Comparison of ENCODE assay signal across 36 cellular contexts in the genomic region with DNA sequence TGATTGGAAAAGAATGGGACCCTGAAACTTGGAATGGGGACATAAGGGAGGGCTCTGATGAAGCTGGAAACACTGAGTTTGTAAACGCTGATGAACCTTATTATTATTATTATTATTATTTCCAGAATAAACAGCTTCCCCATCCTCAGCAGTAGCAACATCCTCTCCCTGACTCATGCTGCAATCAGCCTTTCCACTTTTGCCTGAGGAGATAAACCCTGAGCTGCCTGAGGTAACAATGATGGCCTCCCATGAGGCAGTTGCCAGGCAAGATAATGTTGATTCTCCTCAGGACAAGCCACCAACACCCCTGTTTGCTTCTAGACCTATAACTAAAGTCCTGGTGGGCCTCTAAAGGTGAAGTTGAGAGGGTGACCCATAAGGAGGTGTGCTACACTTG.
"Had no signal": no experiment of that assay in that cellular context is flagged by ENCODE, and none has a peak within 500 bp of the region (broad histone marks: within the 10 kb centered on the region; RNA-seq: fewer than 3 reads in every experiment).

No MANE protein-coding gene starts in this region.

- H3K9me3 Mint-ChIP-seq: activated CD4-positive, alpha-beta memory T cell treated with anti-CD3 and anti-CD28 coated beads, Interleukin-2, amount 10 ng/mL, durations not matched to agents 7 days and 5 days; activated naive CD4-positive, alpha-beta T cell treated with anti-CD3 and anti-CD28 coated beads, Interleukin-2, amount 50 U/mL, for 24 hours; activated naive CD8-positive, alpha-beta T cell treated with anti-CD3 and anti-CD28 coated beads, Interleukin-2, amount 10 ng/mL, durations not matched to agents 7 days and 5 days; activated naive CD8-positive, alpha-beta T cell treated with anti-CD3 and anti-CD28 coated beads, Interleukin-2, amount 50 U/mL, for 24 hours; activated T-cell treated with anti-CD3 and anti-CD28 coated beads, Interleukin-2, amount 50 U/mL, for 24 hours; activated T-helper 2 cell treated with anti-CD3 and anti-CD28 coated beads, Interferon-gamma antibody, Interleukin-2, Interleukin-4, amounts not matched to agents 10 μg/mL and 5 μg/mL and 100 μg/mL, durations not matched to agents 14 hours and 24 hours and 36 hours; central memory CD8-positive, alpha-beta T cell; T-helper 1 cell treated with Interleukin-12 subunit alpha and Interleukin-12 subunit beta and Interleukin-4 antibody, amounts not matched to agents 30 μg/mL and 1 μg/mL, for 36 hours; T-helper 2 cell treated with Interferon-gamma antibody and Interleukin-4, amounts not matched to agents 5 μg/mL and 100 μg/mL, for 36 hours had no signal

- H3K4me1 Mint-ChIP-seq: activated B cell treated with CpG ODN at 0.5 μM for 24 hours; activated CD4-positive, alpha-beta memory T cell treated with anti-CD3 and anti-CD28 coated beads, Interleukin-2, amount 10 ng/mL, durations not matched to agents 7 days and 5 days; activated CD4-positive, alpha-beta T cell treated with anti-CD3 and anti-CD28 coated beads, Interleukin-2, amount 10 ng/mL, durations not matched to agents 7 days and 5 days; activated CD8-positive, alpha-beta memory T cell treated with anti-CD3 and anti-CD28 coated beads, Interleukin-2, amount 10 ng/mL, durations not matched to agents 7 days and 5 days; activated naive CD4-positive, alpha-beta T cell treated with anti-CD3 and anti-CD28 coated beads, Interleukin-2, amount 10 ng/mL, durations not matched to agents 7 days and 5 days; activated naive CD4-positive, alpha-beta T cell treated with anti-CD3 and anti-CD28 coated beads, Interleukin-2, amount 50 U/mL, for 24 hours; activated naive CD8-positive, alpha-beta T cell treated with anti-CD3 and anti-CD28 coated beads, Interleukin-2, amount 10 ng/mL, durations not matched to agents 7 days and 5 days; activated naive CD8-positive, alpha-beta T cell treated with anti-CD3 and anti-CD28 coated beads, Interleukin-2, amount 50 U/mL, for 24 hours; brain; central memory CD8-positive, alpha-beta T cell had no signal

- DNase-seq: activated B cell treated with CpG ODN at 0.5 μM for 24 hours; activated CD4-positive, alpha-beta memory T cell treated with anti-CD3 and anti-CD28 coated beads, Interleukin-2, amount 10 ng/mL, durations not matched to agents 7 days and 5 days; activated CD4-positive, alpha-beta T cell treated with anti-CD3 and anti-CD28 coated beads for 48 hours; activated CD4-positive, alpha-beta T cell treated with anti-CD3 and anti-CD28 coated beads, Interleukin-2, amount 10 ng/mL, durations not matched to agents 7 days and 5 days; activated CD4-positive, alpha-beta T cell treated with anti-CD3 and anti-CD28 coated beads, Interleukin-2, amount 50 U/mL, for 48 hours; activated CD4-positive, CD25-positive, alpha-beta regulatory T cell treated with anti-CD3 and anti-CD28 coated beads, Interleukin-2, amount 50 U/mL, for 72 hours; activated CD8-positive, alpha-beta memory T cell treated with anti-CD3 and anti-CD28 coated beads for 24 hours; activated CD8-positive, alpha-beta memory T cell treated with anti-CD3 and anti-CD28 coated beads, Interleukin-2, amount 10 ng/mL, durations not matched to agents 7 days and 5 days; activated CD8-positive, alpha-beta memory T cell treated with anti-CD3 and anti-CD28 coated beads, Interleukin-2, amount 50 U/mL, for 48 hours; activated CD8-positive, alpha-beta T cell treated with anti-CD3 and anti-CD28 coated beads, Interleukin-2, amount 10 ng/mL, durations not matched to agents 7 days and 5 days; activated effector memory CD4-positive, alpha-beta T cell treated with Interleukin-2 at 50 U/mL for 16 hours; activated gamma-delta T cell; activated naive CD4-positive, alpha-beta T cell treated with anti-CD3 and anti-CD28 coated beads, Interleukin-2, amount 10 ng/mL, durations not matched to agents 7 days and 5 days; activated naive CD4-positive, alpha-beta T cell treated with Interleukin-2 at 50 U/mL for 16 hours; activated naive CD8-positive, alpha-beta T cell treated with anti-CD3 and anti-CD28 coated beads, Interleukin-2, amount 10 ng/mL, durations not matched to agents 7 days and 5 days; activated naive CD8-positive, alpha-beta T cell treated with anti-CD3 and anti-CD28 coated beads, Interleukin-2, amount 50 U/mL, for 24 hours; activated T-cell treated with anti-CD3 and anti-CD28 coated beads, Interleukin-2, amount 50 U/mL, for 24 hours; activated T-cell treated with anti-CD3 and anti-CD28 coated beads, Interleukin-2, amount 50 U/mL, for 48 hours; amygdala; anterior cingulate cortex; caudate nucleus; cerebellar nuclear complex; T-helper 1 cell; T-helper 2 cell; T-helper 9 cell had no signal

- H3K9me3 ChIP-seq: ascending aorta had no signal

- H3K27me3 ChIP-seq: ascending aorta, cardiac muscle cell had no signal

- H3K27ac Mint-ChIP-seq: activated B cell treated with CpG ODN at 0.5 μM for 24 hours; activated CD4-positive, alpha-beta memory T cell treated with anti-CD3 and anti-CD28 coated beads, Interleukin-2, amount 10 ng/mL, durations not matched to agents 7 days and 5 days; activated CD4-positive, alpha-beta T cell treated with anti-CD3 and anti-CD28 coated beads, Interleukin-2, amount 10 ng/mL, durations not matched to agents 7 days and 5 days; activated CD8-positive, alpha-beta memory T cell treated with anti-CD3 and anti-CD28 coated beads, Interleukin-2, amount 10 ng/mL, durations not matched to agents 7 days and 5 days; activated CD8-positive, alpha-beta T cell treated with anti-CD3 and anti-CD28 coated beads, Interleukin-2, amount 10 ng/mL, durations not matched to agents 7 days and 5 days; activated naive CD4-positive, alpha-beta T cell treated with anti-CD3 and anti-CD28 coated beads, Interleukin-2, amount 10 ng/mL, durations not matched to agents 7 days and 5 days; activated naive CD4-positive, alpha-beta T cell treated with anti-CD3 and anti-CD28 coated beads, Interleukin-2, amount 50 U/mL, for 24 hours; activated naive CD8-positive, alpha-beta T cell; activated naive CD8-positive, alpha-beta T cell treated with anti-CD3 and anti-CD28 coated beads, Interleukin-2, amount 10 ng/mL, durations not matched to agents 7 days and 5 days; activated naive CD8-positive, alpha-beta T cell treated with anti-CD3 and anti-CD28 coated beads, Interleukin-2, amount 50 U/mL, for 24 hours; activated T-cell treated with anti-CD3 and anti-CD28 coated beads, Interleukin-2, amount 50 U/mL, for 24 hours; activated T-helper 2 cell treated with anti-CD3 and anti-CD28 coated beads, Interferon-gamma antibody, Interleukin-2, Interleukin-4, amounts not matched to agents 10 μg/mL and 5 μg/mL and 100 μg/mL, durations not matched to agents 14 hours and 24 hours and 36 hours; brain; T-helper 1 cell treated with Interleukin-12 subunit alpha and Interleukin-12 subunit beta and Interleukin-4 antibody, amounts not matched to agents 30 μg/mL and 1 μg/mL, for 36 hours; T-helper 2 cell treated with Interferon-gamma antibody and Interleukin-4, amounts not matched to agents 5 μg/mL and 100 μg/mL, for 36 hours had no signal

- H3K36me3 Mint-ChIP-seq: activated CD8-positive, alpha-beta memory T cell treated with anti-CD3 and anti-CD28 coated beads, Interleukin-2, amount 10 ng/mL, durations not matched to agents 7 days and 5 days; activated naive CD4-positive, alpha-beta T cell treated with anti-CD3 and anti-CD28 coated beads, Interleukin-2, amount 10 ng/mL, durations not matched to agents 7 days and 5 days; activated naive CD4-positive, alpha-beta T cell treated with anti-CD3 and anti-CD28 coated beads, Interleukin-2, amount 50 U/mL, for 24 hours; activated naive CD8-positive, alpha-beta T cell; activated naive CD8-positive, alpha-beta T cell treated with anti-CD3 and anti-CD28 coated beads, Interleukin-2, amount 10 ng/mL, durations not matched to agents 7 days and 5 days; brain had no signal

- H3K4me1 ChIP-seq: ascending aorta had no signal

- H3K27ac ChIP-seq: ascending aorta, cardiac muscle cell, VCaP had no signal

- H3K4me3 ChIP-seq: ascending aorta, cardiac muscle cell had no signal

- FAIRE-seq: TTC549 had no signal

- H3K4me3 Mint-ChIP-seq: activated B cell treated with CpG ODN at 0.5 μM for 24 hours; activated CD4-positive, alpha-beta memory T cell treated with anti-CD3 and anti-CD28 coated beads, Interleukin-2, amount 10 ng/mL, durations not matched to agents 7 days and 5 days; activated CD4-positive, alpha-beta T cell treated with anti-CD3 and anti-CD28 coated beads, Interleukin-2, amount 10 ng/mL, durations not matched to agents 7 days and 5 days; activated CD8-positive, alpha-beta memory T cell treated with anti-CD3 and anti-CD28 coated beads, Interleukin-2, amount 10 ng/mL, durations not matched to agents 7 days and 5 days; activated CD8-positive, alpha-beta T cell treated with anti-CD3 and anti-CD28 coated beads, Interleukin-2, amount 10 ng/mL, durations not matched to agents 7 days and 5 days; activated naive CD4-positive, alpha-beta T cell treated with anti-CD3 and anti-CD28 coated beads, Interleukin-2, amount 10 ng/mL, durations not matched to agents 7 days and 5 days; activated naive CD4-positive, alpha-beta T cell treated with anti-CD3 and anti-CD28 coated beads, Interleukin-2, amount 50 U/mL, for 24 hours; activated naive CD8-positive, alpha-beta T cell; activated naive CD8-positive, alpha-beta T cell treated with anti-CD3 and anti-CD28 coated beads, Interleukin-2, amount 10 ng/mL, durations not matched to agents 7 days and 5 days; activated naive CD8-positive, alpha-beta T cell treated with anti-CD3 and anti-CD28 coated beads, Interleukin-2, amount 50 U/mL, for 24 hours; activated T-cell treated with anti-CD3 and anti-CD28 coated beads, Interleukin-2, amount 50 U/mL, for 24 hours; brain; central memory CD8-positive, alpha-beta T cell; T-helper 1 cell treated with Interleukin-12 subunit alpha and Interleukin-12 subunit beta and Interleukin-4 antibody, amounts not matched to agents 30 μg/mL and 1 μg/mL, for 36 hours; T-helper 2 cell treated with Interferon-gamma antibody and Interleukin-4, amounts not matched to agents 5 μg/mL and 100 μg/mL, for 36 hours had no signal

- H3K27me3 Mint-ChIP-seq: activated CD4-positive, alpha-beta memory T cell treated with anti-CD3 and anti-CD28 coated beads, Interleukin-2, amount 10 ng/mL, durations not matched to agents 7 days and 5 days; activated CD4-positive, alpha-beta T cell treated with anti-CD3 and anti-CD28 coated beads, Interleukin-2, amount 10 ng/mL, durations not matched to agents 7 days and 5 days; activated CD8-positive, alpha-beta memory T cell treated with anti-CD3 and anti-CD28 coated beads, Interleukin-2, amount 10 ng/mL, durations not matched to agents 7 days and 5 days; activated naive CD4-positive, alpha-beta T cell treated with anti-CD3 and anti-CD28 coated beads, Interleukin-2, amount 10 ng/mL, durations not matched to agents 7 days and 5 days; activated naive CD8-positive, alpha-beta T cell; activated naive CD8-positive, alpha-beta T cell treated with anti-CD3 and anti-CD28 coated beads, Interleukin-2, amount 10 ng/mL, durations not matched to agents 7 days and 5 days; activated naive CD8-positive, alpha-beta T cell treated with anti-CD3 and anti-CD28 coated beads, Interleukin-2, amount 50 U/mL, for 24 hours; central memory CD8-positive, alpha-beta T cell had no signal

- ATAC-seq: activated CD8-positive, alpha-beta memory T cell treated with anti-CD3 and anti-CD28 coated beads, Interleukin-2, amount 10 ng/mL, durations not matched to agents 7 days and 5 days; activated CD8-positive, alpha-beta T cell treated with anti-CD3 and anti-CD28 coated beads, Interleukin-2, amount 10 ng/mL, durations not matched to agents 7 days and 5 days; activated naive CD8-positive, alpha-beta T cell treated with anti-CD3 and anti-CD28 coated beads, Interleukin-2, amount 50 U/mL, for 24 hours had no signal

- H3K36me3 ChIP-seq: ascending aorta, cardiac muscle cell had no signal
